8 cellular contexts compared by ENCODE assay signal in the genomic region with DNA sequence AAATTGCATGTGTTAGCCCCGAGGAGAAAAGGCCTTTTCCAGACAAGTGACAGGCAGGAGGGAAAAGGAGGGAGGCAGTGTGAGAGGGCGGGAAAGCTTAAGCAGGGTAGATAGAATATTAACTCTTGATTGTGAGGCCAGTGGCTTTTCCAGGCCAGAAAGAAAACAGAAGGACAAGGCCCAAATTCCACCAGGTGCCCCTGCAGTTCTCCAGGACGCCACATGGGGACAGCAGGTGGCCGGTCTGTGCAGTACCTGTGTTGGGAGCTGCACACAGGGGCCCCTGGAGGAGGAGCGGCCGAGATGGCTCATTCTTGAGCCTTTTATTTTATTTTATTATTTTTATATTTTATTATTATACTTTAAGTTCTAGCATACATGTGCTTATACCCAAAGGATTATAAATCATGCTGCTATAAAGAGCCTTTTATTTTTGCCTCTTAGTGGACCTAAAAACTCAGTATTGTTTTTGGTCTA.
DNase-seq lines count a peak whose midpoint lies in the region; ATAC-seq and TF ChIP-seq lines count a peak whose summit lies in the region.

No MANE protein-coding gene starts in this region.

- intact Hi-C loops in PC-3 (cut with micrococcal nuclease) = loop anchor here (1.0 kb wide), 1 partner anchor 165 kb away; no protein-coding TSS in a partner anchor
- intact Hi-C loops in tibial artery (cut with DNase I; ENCODE audit: low total_unique reads) = no loop called here

- CTCF ChIA-PET in PC-3 (lab: Charles Lee) = interaction anchor here (0.6 to 1.4 kb wide), 3 partner anchors 22 to 85 kb away, joined by 3 to 5 read pairs (median 3); no protein-coding TSS in a partner anchor

- H3K4me1 ChIP-seq in PC-3 (ENCODE audit: insufficient read depth, low read length) = peaks cover 24% of the 10 kb centered on the region
- peaks cover 0 to 27% (median 12%) of the 10 kb centered on the region in 4 donors for H3K4me1 ChIP-seq in tibial artery

- H3K36me3 ChIP-seq in PC-3 (ENCODE audit: low read depth, low read length) (peaks cover 41% of the 10 kb centered on the region), kidney epithelial cell (ENCODE audit: control insufficient read depth, insufficient read depth, low read length) (peaks cover 2% of the 10 kb centered on the region), tibial artery (peaks cover 66 to 76% (median 74%) of the 10 kb centered on the region in 3 donors)

- TF ChIP-seq CTCF in PC-3 (conservative IDR thresholded peaks at IDR 0.05; ENCODE audit: low read depth, low read length) (peak; percentile 76), astrocyte of the spinal cord (IDR thresholded peaks at IDR 0.05; ENCODE audit: low read depth, low read length) (peak; percentile 91), kidney epithelial cell (IDR thresholded peaks at IDR 0.05; ENCODE audit: insufficient read depth, low read length, poor library complexity, severe bottlenecking) (peak; percentile 99), tibial artery (IDR thresholded peaks at IDR 0.05) (peak; percentile 60 to 78)

- no peaks in the 10 kb centered on the region for H3K27me3 ChIP-seq in PC-3 (ENCODE audit: low read length)
- no peaks in the 10 kb centered on the region for H3K27me3 ChIP-seq in kidney epithelial cell (ENCODE audit: control insufficient read depth, insufficient read depth, low read length)
- no peaks in the 10 kb centered on the region for H3K27me3 ChIP-seq in tibial artery

- peaks cover 7% of the 10 kb centered on the region for H4K20me1 ChIP-seq in PC-3 (ENCODE audit: low read length)

- H3K27ac ChIP-seq in PC-3 (ENCODE audit: low read length) (0 out of 2 replicates have a peak overlapping the region, but pooled peaks have one; percentile 2), tibial artery (peak overlapping the region; percentile 15 to 41)

- peaks cover 45% of the 10 kb centered on the region for H3F3A ChIP-seq in PC-3 (ENCODE audit: low read length, unreplicated experiment)

- no peak overlapping the region for H2AFZ ChIP-seq in PC-3 (ENCODE audit: low read length)

- peak; percentile 65 for ATAC-seq in GM21367 (IDR thresholded peaks at IDR 0.05; ENCODE audit: unreplicated experiment)
- ATAC-seq in PC-3 = peak; percentile 39
- ATAC-seq in HG02938 (IDR thresholded peaks at IDR 0.05; ENCODE audit: unreplicated experiment) = no peak

- H3K79me2 ChIP-seq in PC-3 (ENCODE audit: low read length) = peaks cover 14% of the 10 kb centered on the region; the same call in 1 of the 2 replicates

- BruUV-seq in PC-3 (replicated peaks; lab: Mats Ljungman, UMichigan) = no TSS peak

- in situ Hi-C loops in astrocyte of the spinal cord (cut with HindIII; ENCODE audit: low sequenced_read_pairs) = no loop called here

- H3K4me2 ChIP-seq in PC-3 (ENCODE audit: low read length) = no peak overlapping the region

- H3K9me3 ChIP-seq in PC-3 (ENCODE audit: low read length) = no peaks in the 10 kb centered on the region
- no peaks in the 10 kb centered on the region for H3K9me3 ChIP-seq in tibial artery

- H3K4me3 ChIP-seq in PC-3 (ENCODE audit: low read length) (no peak overlapping the region), astrocyte of the spinal cord (ENCODE audit: low read depth, low read length) (no peak overlapping the region), kidney epithelial cell (ENCODE audit: low read depth, low read length) (no peak overlapping the region), tibial artery (no peak overlapping the region)

- no peak overlapping the region for H3K9ac ChIP-seq in PC-3 (ENCODE audit: low read length)

- DNase-seq in COR-L47 (lab: John Stamatoyannopoulos, UW) = peak; percentile 35
- DNase-seq in PC-3 = peak; percentile 71
- DNase-seq in astrocyte of the spinal cord (ENCODE audit: low read depth, low spot score) = no peak
- no peak for DNase-seq in kidney epithelial cell (ENCODE audit: low read depth)
- DNase-seq in tibial artery = no peak
- no peak for DNase-seq in DMS153 treated with DMSO at 0.1 percent for 48 hours (lab: John Stamatoyannopoulos, UW; ENCODE audit: unreplicated experiment)

- POLR2A ChIA-PET in PC-3 (lab: Charles Lee; ENCODE audit: unreplicated experiment) = interaction anchor here (0.7 kb wide), 1 partner anchor 120 kb away, joined by 3 read pairs; no protein-coding TSS in a partner anchor

- no peaks in the 10 kb centered on the region for H3K9me2 ChIP-seq in PC-3 (replicated peaks; ENCODE audit: low read length)

Comparison
In these comparisons a context has a peak if more than half of its experiments do, and no peak if none do; other contexts are left out.
1. DNase-seq: peak in COR-L47 (single experiment) and PC-3 (single experiment); none in astrocyte of the spinal cord (single experiment), kidney epithelial cell (single experiment), tibial artery (0 of 2) and DMS153 treated with DMSO at 0.1 percent for 48 hours (single experiment).
2. Peak in every context shown above with its lines, with median percentiles within 50 percentile points of each other: CTCF ChIP-seq.